ENCODE assay signal across 15 cellular contexts in genomic region chr5:154236011-154236410, GRCh38. TPM values are rescaled to one million over a fixed set of nuclear protein-coding genes. Genes with fewer than 3 reads are reported as not detected.
DNase-seq lines count a peak whose midpoint lies in the region; ATAC-seq and TF ChIP-seq lines count a peak whose summit lies in the region.
"Had no signal": no experiment of that assay in that cellular context is flagged by ENCODE, and none has a peak within 500 bp of the region (broad histone marks: within the 10 kb centered on the region; RNA-seq: fewer than 3 reads in every experiment).

No MANE protein-coding gene starts in this region.

- H3K9me3 ChIP-seq in Loucy (ENCODE audit: insufficient read depth, low read depth, low read length), result no peaks in the 10 kb centered on the region
- H3K9me3 ChIP-seq: HAP-1 had no signal

- H3K27me3 ChIP-seq in Loucy (ENCODE audit: insufficient read depth, low read length, poor library complexity, severe bottlenecking) (no peaks in the 10 kb centered on the region), mesendoderm (ENCODE audit: insufficient read depth, low read length, poor library complexity) (no peaks in the 10 kb centered on the region)

- no peaks in the 10 kb centered on the region for H4K20me1 ChIP-seq in Loucy (ENCODE audit: insufficient read depth, low read length, poor library complexity, severe bottlenecking)

- H3K4ac ChIP-seq in mesendoderm (ENCODE audit: low read depth, low read length), result no peak overlapping the region

- no peak overlapping the region for H3K23ac ChIP-seq in mesendoderm (ENCODE audit: low read length)

- no peaks in the 10 kb centered on the region for H3K9me2 ChIP-seq in Loucy (replicated peaks; ENCODE audit: low read depth, low read length)

- H3K9me3 Mint-ChIP-seq in activated CD4-positive, alpha-beta T cell treated with anti-CD3 and anti-CD28 coated beads, Interleukin-2, amount 10 ng/mL, durations not matched to agents 24 days and 14 days, result no peaks in the 10 kb centered on the region
- H3K9me3 Mint-ChIP-seq: CD4-positive, alpha-beta memory T cell; HFFc6 had no signal

- H3K27me3 Mint-ChIP-seq in activated CD4-positive, alpha-beta T cell treated with anti-CD3 and anti-CD28 coated beads, Interleukin-2, amount 10 ng/mL, durations not matched to agents 24 days and 14 days, result no peaks in the 10 kb centered on the region
- H3K27me3 Mint-ChIP-seq: CD4-positive, alpha-beta memory T cell had no signal

- H2BK5ac ChIP-seq in mesendoderm (ENCODE audit: low read length), result no peak overlapping the region

- no peak overlapping the region for H3K27ac Mint-ChIP-seq in activated CD4-positive, alpha-beta T cell treated with anti-CD3 and anti-CD28 coated beads, Interleukin-2, amount 10 ng/mL, durations not matched to agents 24 days and 14 days
- H3K27ac Mint-ChIP-seq: HFFc6 had no signal

- no peak overlapping the region for H2BK15ac ChIP-seq in mesendoderm (replicated peaks; ENCODE audit: low read depth)

- WGBS in mesendoderm (ENCODE audit: extremely low coverage, insufficient coverage, low lambda C conversion rate), result no CpG with 5 or more reads among the region's 1 CpG

- no peak for TF ChIP-seq CTCF in Loucy (conservative IDR thresholded peaks at IDR 0.05; ENCODE audit: low read length)

- peak overlapping the region; percentile 44 for H3K4me3 ChIP-seq in Loucy (ENCODE audit: low read length, poor library complexity, severe bottlenecking)
- H3K4me3 ChIP-seq in mesendoderm (ENCODE audit: low read length), result no peak overlapping the region
- H3K4me3 ChIP-seq: HAP-1 had no signal

- no peaks in the 10 kb centered on the region for H3F3A ChIP-seq in Loucy (ENCODE audit: low read depth)

- no peak overlapping the region for H3K56ac ChIP-seq in mesendoderm (ENCODE audit: low read length)

- H3K79me2 ChIP-seq in Loucy (ENCODE audit: insufficient read depth, low read length), result peaks cover 22% of the 10 kb centered on the region; the same call in 1 of the 2 replicates
- peaks cover 2% of the 10 kb centered on the region for H3K79me2 ChIP-seq in mesendoderm (ENCODE audit: control insufficient read depth, insufficient read depth, low read length)

- ATAC-seq in stimulated activated naive CD8-positive, alpha-beta T cell treated with anti-CD3 and anti-CD28 coated beads, Interleukin-15, Interleukin-2, amounts not matched to agents 100 U/mL and 50 U/mL, for 24 hours, result no peak

- H3K36me3 Mint-ChIP-seq in activated CD4-positive, alpha-beta T cell treated with anti-CD3 and anti-CD28 coated beads, Interleukin-2, amount 10 ng/mL, durations not matched to agents 24 days and 14 days (ENCODE audit: low read depth), result peaks cover 5% of the 10 kb centered on the region
- H3K36me3 Mint-ChIP-seq: CD4-positive, alpha-beta memory T cell had no signal

- H2AK5ac ChIP-seq in mesendoderm (ENCODE audit: low read length), result no peak overlapping the region

- H3K79me1 ChIP-seq in mesendoderm (ENCODE audit: low read length), result peaks cover 4% of the 10 kb centered on the region

- H2AFZ ChIP-seq in Loucy (ENCODE audit: low read length), result no peak overlapping the region

- peaks cover 54% of the 10 kb centered on the region for H3K4me1 Mint-ChIP-seq in activated CD4-positive, alpha-beta T cell treated with anti-CD3 and anti-CD28 coated beads, Interleukin-2, amount 10 ng/mL, durations not matched to agents 24 days and 14 days

- H3K36me3 ChIP-seq in Loucy (ENCODE audit: insufficient read depth, low read length), result no peaks in the 10 kb centered on the region
- no peaks in the 10 kb centered on the region for H3K36me3 ChIP-seq in mesendoderm (ENCODE audit: control insufficient read depth, insufficient read depth, low read length)
- H3K36me3 ChIP-seq: HAP-1 had no signal

- H2BK120ac ChIP-seq in mesendoderm (ENCODE audit: low read depth, low read length), result no peak overlapping the region

- peak; percentile 43 for DNase-seq in activated CD4-positive, alpha-beta T cell treated with anti-CD3 and anti-CD28 coated beads, Interleukin-2, amount 10 ng/mL, durations not matched to agents 24 days and 14 days
- no peak for DNase-seq in activated CD4-positive, alpha-beta T cell treated with anti-CD3 and anti-CD28 coated beads for 4 hours
- DNase-seq in mesendoderm (peak; percentile 46), ureter (ENCODE audit: low spot score) (no peak)
- DNase-seq in stimulated activated naive CD8-positive, alpha-beta T cell treated with anti-CD3 and anti-CD28 coated beads, Interleukin-15, Interleukin-2, amounts not matched to agents 100 U/mL and 50 U/mL, for 24 hours, result no peak
- DNase-seq: Calu3; CD4-positive, alpha-beta memory T cell; COR-L47; DMS53; DMS79 treated with DMSO at 0.1 percent for 48 hours; GF-D8; GOT3; HFFc6 had no signal

- H4K5ac ChIP-seq in mesendoderm (ENCODE audit: low read length), result no peak overlapping the region

- H3K27ac ChIP-seq in mesendoderm (ENCODE audit: low read depth, low read length), result no peak overlapping the region

- peak overlapping the region; percentile 75 for H3K4me2 ChIP-seq in Loucy (ENCODE audit: low read depth, low read length, poor library complexity, severe bottlenecking)
- no peak overlapping the region for H3K4me2 ChIP-seq in mesendoderm (ENCODE audit: low read length)

- H3K4me1 ChIP-seq in Loucy (ENCODE audit: insufficient read depth, low read length, poor library complexity, severe bottlenecking), result peaks cover 69% of the 10 kb centered on the region
- H3K4me1 ChIP-seq in mesendoderm (ENCODE audit: control insufficient read depth, low read depth, low read length), result peaks cover 16% of the 10 kb centered on the region

- intact Hi-C loops in activated CD4-positive, alpha-beta T cell treated with anti-CD3 and anti-CD28 coated beads, Interleukin-2, amount 10 ng/mL, durations not matched to agents 24 days and 14 days (cut with micrococcal nuclease), result loop anchor here (2.0 kb wide), 1 partner anchor 37 kb away; no protein-coding TSS in a partner anchor

- H4K8ac ChIP-seq in mesendoderm (ENCODE audit: low read depth, low read length), result no peak overlapping the region

- no peak overlapping the region for H3K18ac ChIP-seq in mesendoderm (ENCODE audit: low read length)

- H3K4me3 Mint-ChIP-seq in activated CD4-positive, alpha-beta T cell treated with anti-CD3 and anti-CD28 coated beads, Interleukin-2, amount 10 ng/mL, durations not matched to agents 24 days and 14 days, result no peak overlapping the region
- H3K4me3 Mint-ChIP-seq: CD4-positive, alpha-beta memory T cell; HFFc6 had no signal

- H3K9ac ChIP-seq in Loucy (ENCODE audit: low read depth, low read length, poor library complexity, severe bottlenecking) (no peak overlapping the region), mesendoderm (ENCODE audit: low read length) (no peak overlapping the region)

RNA-seq across cellular contexts. Expression of gene GALNT10, which starts 45.5 kb away (rescaled TPM):
- 42.7 and 50.7 TPM in 2 replicates for total RNA-seq in activated CD4-positive, alpha-beta T cell treated with anti-CD3 and anti-CD28 coated beads, Interleukin-2, amount 10 ng/mL, durations not matched to agents 24 days and 14 days
- 23.1 TPM for polyA plus RNA-seq in mesendoderm (2013, experiment 1 of 2)
- 22.1 TPM for polyA plus RNA-seq in mesendoderm (2013, experiment 2 of 2)
- 26.0 TPM for total RNA-seq in ureter

Comparison
In these comparisons a context has a peak if more than half of its experiments do, and no peak if none do; other contexts are left out.
1. DNase-seq: peak in activated CD4-positive, alpha-beta T cell treated with anti-CD3 and anti-CD28 coated beads, Interleukin-2, amount 10 ng/mL, durations not matched to agents 24 days and 14 days (single experiment) and mesendoderm (single experiment); none in activated CD4-positive, alpha-beta T cell treated with anti-CD3 and anti-CD28 coated beads for 4 hours (0 of 2), stimulated activated naive CD8-positive, alpha-beta T cell treated with anti-CD3 and anti-CD28 coated beads, Interleukin-15, Interleukin-2, amounts not matched to agents 100 U/mL and 50 U/mL, for 24 hours (single experiment) and ureter (single experiment).